1 cellular context compared by ENCODE assay signal in the genomic region with DNA sequence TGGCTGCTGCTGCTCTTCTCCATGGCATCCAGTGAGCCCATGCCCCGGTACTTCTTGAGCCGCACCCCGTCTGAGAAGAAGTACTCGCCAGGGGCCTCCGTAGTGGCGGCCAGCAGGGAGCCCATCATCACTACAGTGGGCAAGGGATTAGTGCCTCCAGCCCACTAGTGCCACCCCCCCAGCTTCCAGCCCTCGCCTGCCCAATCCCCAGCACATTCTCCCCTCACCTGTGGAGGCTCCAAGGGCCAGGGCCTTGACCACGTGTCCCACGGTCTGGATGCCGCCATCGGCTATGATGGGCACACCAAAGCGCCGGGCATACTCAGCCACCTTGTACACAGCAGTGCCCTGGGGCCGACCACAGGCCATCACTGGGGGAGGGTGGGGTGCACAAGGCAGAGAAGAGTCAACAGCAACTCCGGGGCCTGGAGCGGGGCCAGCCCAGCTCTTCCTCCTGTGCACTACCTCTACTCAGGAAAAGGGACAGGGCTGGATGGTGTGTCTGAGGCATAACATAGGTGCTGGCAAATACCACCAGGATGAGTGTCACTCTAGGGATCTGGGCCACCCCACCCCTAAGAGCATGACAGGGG.
TF ChIP-seq lines count a peak whose summit lies in the region.

No MANE protein-coding gene starts in this region.

TF ChIP-seq in H1, 55 proteins besides CTCF, POLR2A, EP300 and RAD21:
- TF ChIP-seq HDAC6 (IDR thresholded peaks at IDR 0.05; ENCODE audit: low read depth, low read length) (no peak), SP1 (IDR thresholded peaks at IDR 0.05; ENCODE audit: low read depth, low read length) (no peak), BACH1 (IDR thresholded peaks at IDR 0.05; ENCODE audit: low read length) (no peak), SP4 (IDR thresholded peaks at IDR 0.05; ENCODE audit: low read length) (no peak), BRCA1 (IDR thresholded peaks at IDR 0.05; ENCODE audit: low read depth, low read length) (no peak), TAF1 (IDR thresholded peaks at IDR 0.05; ENCODE audit: low read depth, low read length) (no peak), SP2 (IDR thresholded peaks at IDR 0.05; ENCODE audit: low read length) (no peak), MAFK (IDR thresholded peaks at IDR 0.05; ENCODE audit: low read depth, low read length) (no peak), PHF8 (conservative IDR thresholded peaks at IDR 0.05; ENCODE audit: low read depth, low read length) (no peak)
- TF ChIP-seq, protein P1, sequence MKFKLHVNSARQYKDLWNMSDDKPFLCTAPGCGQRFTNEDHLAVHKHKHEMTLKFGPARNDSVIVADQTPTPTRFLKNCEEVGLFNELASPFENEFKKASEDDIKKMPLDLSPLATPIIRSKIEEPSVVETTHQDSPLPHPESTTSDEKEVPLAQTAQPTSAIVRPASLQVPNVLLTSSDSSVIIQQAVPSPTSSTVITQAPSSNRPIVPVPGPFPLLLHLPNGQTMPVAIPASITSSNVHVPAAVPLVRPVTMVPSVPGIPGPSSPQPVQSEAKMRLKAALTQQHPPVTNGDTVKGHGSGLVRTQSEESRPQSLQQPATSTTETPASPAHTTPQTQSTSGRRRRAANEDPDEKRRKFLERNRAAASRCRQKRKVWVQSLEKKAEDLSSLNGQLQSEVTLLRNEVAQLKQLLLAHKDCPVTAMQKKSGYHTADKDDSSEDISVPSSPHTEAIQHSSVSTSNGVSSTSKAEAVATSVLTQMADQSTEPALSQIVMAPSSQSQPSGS (IDR thresholded peaks at IDR 0.05; ENCODE audit: low read length) = no peak
